In genomic region chr11:73335204-73335923, GRCh38 we compare ENCODE assay signal across 1 cellular context.
A peak's percentile ranks its signal among the peaks of the same experiment; 100 is the strongest.
TF ChIP-seq lines count a peak whose summit lies in the region.

No MANE protein-coding gene starts in this region.

TF ChIP-seq in IMR-90, 13 proteins besides CTCF, POLR2A, EP300 and RAD21:
- TF ChIP-seq BHLHE40 (IDR thresholded peaks at IDR 0.05; ENCODE audit: low read depth, low read length) = no peak
- TF ChIP-seq RFX5 (IDR thresholded peaks at IDR 0.05; ENCODE audit: low read depth, low read length) = no peak
- TF ChIP-seq SMC3 (IDR thresholded peaks at IDR 0.05; ENCODE audit: low read depth, low read length) = peak; percentile 99
- no peak; the same call in 1 of the 2 replicates for TF ChIP-seq FOS (IDR thresholded peaks at IDR 0.05; ENCODE audit: low read depth, low read length)
- no peak for TF ChIP-seq ELK1 (IDR thresholded peaks at IDR 0.05; ENCODE audit: borderline replicate concordance, low read depth, low read length)
- TF ChIP-seq NFE2L2 (IDR thresholded peaks at IDR 0.05; ENCODE audit: low read depth, low read length) = no peak
- TF ChIP-seq USF2 (IDR thresholded peaks at IDR 0.05; ENCODE audit: low read depth, low read length) = no peak
- peak; percentile 74; the same call in 1 of the 2 replicates for TF ChIP-seq MXI1 (IDR thresholded peaks at IDR 0.05; ENCODE audit: borderline replicate concordance, low read depth, low read length)
- TF ChIP-seq MAFK (IDR thresholded peaks at IDR 0.05; ENCODE audit: low read depth, low read length) = no peak
- TF ChIP-seq CEBPB (IDR thresholded peaks at IDR 0.05; ENCODE audit: low read depth, low read length) = no peak
- peak; percentile 80 for TF ChIP-seq MAZ (IDR thresholded peaks at IDR 0.05; ENCODE audit: borderline replicate concordance, low read depth, low read length)
